Comparison of ENCODE assay signal across 10 cellular contexts in the genomic region with DNA sequence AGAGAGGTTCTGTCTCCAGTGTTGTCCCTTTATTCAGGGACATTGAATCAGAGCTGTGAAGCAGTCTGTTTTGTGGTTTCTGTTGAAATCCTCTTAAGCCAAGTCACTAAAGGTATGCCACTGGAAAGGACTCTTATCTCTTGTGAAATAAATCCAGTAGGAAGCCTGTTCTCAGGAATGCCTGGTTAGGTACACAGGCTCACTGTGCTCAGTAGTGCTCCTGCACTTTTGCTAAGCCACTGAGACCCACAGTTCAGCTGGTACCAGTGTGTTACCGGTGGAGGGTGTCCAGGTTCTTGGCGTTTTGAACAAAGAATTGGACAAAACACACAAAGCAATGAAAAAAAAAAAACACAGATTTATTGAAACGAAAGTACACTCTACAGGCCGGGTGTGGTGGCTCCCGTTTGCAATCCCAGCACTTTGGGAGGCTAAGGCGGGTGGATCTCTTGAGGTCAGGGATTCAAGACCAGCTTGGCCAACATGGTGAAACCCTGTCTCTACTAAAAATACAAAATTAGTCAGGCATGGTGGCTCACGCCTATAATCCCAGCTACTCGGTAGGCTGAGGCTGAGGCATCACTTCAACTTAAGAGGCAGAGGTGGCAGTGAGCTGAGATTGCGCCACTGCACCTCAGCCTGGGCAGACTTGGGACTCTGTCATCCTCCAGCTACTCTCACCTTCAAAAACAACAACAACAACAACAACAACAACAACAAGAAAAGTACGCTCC.
DNase-seq lines count a peak whose midpoint lies in the region; ATAC-seq and TF ChIP-seq lines count a peak whose summit lies in the region.
"Had no signal": no experiment of that assay in that cellular context is flagged by ENCODE, and none has a peak within 500 bp of the region (broad histone marks: within the 10 kb centered on the region; RNA-seq: fewer than 3 reads in every experiment).

No MANE protein-coding gene starts in this region.

- H3K27me3 ChIP-seq in CD4-positive, CD25-positive, alpha-beta regulatory T cell (ENCODE audit: control insufficient read depth, insufficient read depth, low read length): no peaks in the 10 kb centered on the region

- peak overlapping the region in 2 of 3 donors; percentile 12 to 69 for H3K27ac Mint-ChIP-seq in CD4-positive, CD25-positive, alpha-beta regulatory T cell
- peak overlapping the region; percentile 25 for H3K27ac Mint-ChIP-seq in central memory CD8-positive, alpha-beta T cell (ENCODE audit: low read depth)

- 82 to 91% methylated on average over 5 to 10 of the region's 10 CpGs for WGBS in mesodermal cell (ENCODE audit: insufficient coverage in 2 of 2), 2 experiments

- ATAC-seq in CD4-positive, CD25-positive, alpha-beta regulatory T cell (ENCODE audit: low read depth in 2 of 2): no peak
- no peak for ATAC-seq in central memory CD8-positive, alpha-beta T cell (replicated peaks; ENCODE audit: extremely low read depth, poor library complexity, severe bottlenecking)
- ATAC-seq in HG03469 (IDR thresholded peaks at IDR 0.05; ENCODE audit: unreplicated experiment) (no peak), HG03108 (IDR thresholded peaks at IDR 0.05; ENCODE audit: unreplicated experiment) (no peak)

- H3K36me3 ChIP-seq in CD4-positive, CD25-positive, alpha-beta regulatory T cell (ENCODE audit: control insufficient read depth, insufficient read depth, low read length): no peaks in the 10 kb centered on the region
- no peaks in the 10 kb centered on the region for H3K36me3 ChIP-seq in mesodermal cell (ENCODE audit: control insufficient read depth, insufficient read depth, low read length)

- H3K36me3 Mint-ChIP-seq in CD4-positive, CD25-positive, alpha-beta regulatory T cell: no peaks in the 10 kb centered on the region
- H3K36me3 Mint-ChIP-seq in central memory CD8-positive, alpha-beta T cell (ENCODE audit: insufficient read depth): peaks cover 5% of the 10 kb centered on the region

- no peaks in the 10 kb centered on the region for H3K9me3 Mint-ChIP-seq in CD4-positive, CD25-positive, alpha-beta regulatory T cell
- no peaks in the 10 kb centered on the region for H3K9me3 Mint-ChIP-seq in central memory CD8-positive, alpha-beta T cell

- peaks cover 41% of the 10 kb centered on the region for H3K4me1 ChIP-seq in CD4-positive, CD25-positive, alpha-beta regulatory T cell (ENCODE audit: control insufficient read depth, insufficient read depth, low read length, poor library complexity, severe bottlenecking)
- H3K4me1 ChIP-seq in mesodermal cell (ENCODE audit: control insufficient read depth, insufficient read depth, low read length, poor library complexity, severe bottlenecking): peaks cover 77% of the 10 kb centered on the region

- no peaks in the 10 kb centered on the region for H3K9me3 ChIP-seq in CD4-positive, CD25-positive, alpha-beta regulatory T cell (ENCODE audit: control insufficient read depth in 2 of 2, low read length in 2 of 2)
- peaks cover 11% of the 10 kb centered on the region for H3K9me3 ChIP-seq in mesodermal cell (ENCODE audit: control insufficient read depth, low read length)

- no peak overlapping the region for H3K4me3 ChIP-seq in CD4-positive, CD25-positive, alpha-beta regulatory T cell (ENCODE audit: low read depth, low read length)
- H3K4me3 ChIP-seq in mesodermal cell (ENCODE audit: extremely low read depth, insufficient read depth, low read length, poor library complexity, severe bottlenecking): no peak overlapping the region
- H3K4me3 ChIP-seq in coronary artery: no peak overlapping the region

- peak overlapping the region in 1 of 4 donors; percentile 41 for H3K4me3 Mint-ChIP-seq in CD4-positive, CD25-positive, alpha-beta regulatory T cell
- peak overlapping the region; percentile 20 for H3K4me3 Mint-ChIP-seq in central memory CD8-positive, alpha-beta T cell

- H3K4me1 Mint-ChIP-seq in CD4-positive, CD25-positive, alpha-beta regulatory T cell: peaks cover 42 to 92% (median 68%) of the 10 kb centered on the region in 4 donors
- peaks cover 86% of the 10 kb centered on the region for H3K4me1 Mint-ChIP-seq in central memory CD8-positive, alpha-beta T cell

- no peak for DNase-seq in CD4-positive, CD25-positive, alpha-beta regulatory T cell
- DNase-seq in LHCN-M2 (ENCODE audit: low read depth) (peak; percentile 36), coronary artery (ENCODE audit: low spot score) (no peak), NCI-H1105 treated with DMSO at 0.1 percent for 48 hours (lab: John Stamatoyannopoulos, UW) (no peak)
- no peak for DNase-seq in central memory CD8-positive, alpha-beta T cell (ENCODE audit: low spot score in 2 of 2)
- DNase-seq: activated CD8-positive, alpha-beta memory T cell treated with anti-CD3 and anti-CD28 coated beads for 24 hours; DMS53 had no signal

- no peak overlapping the region for H3K27ac ChIP-seq in CD4-positive, CD25-positive, alpha-beta regulatory T cell (ENCODE audit: insufficient read depth, low read length, poor library complexity, severe bottlenecking)
- H3K27ac ChIP-seq in mesodermal cell (ENCODE audit: low read depth, low read length, severe bottlenecking) (peak overlapping the region; percentile 55), coronary artery (no peak overlapping the region)

- no peaks in the 10 kb centered on the region for H3K27me3 Mint-ChIP-seq in CD4-positive, CD25-positive, alpha-beta regulatory T cell
- H3K27me3 Mint-ChIP-seq in central memory CD8-positive, alpha-beta T cell: no peaks in the 10 kb centered on the region

- no peak for TF ChIP-seq CTCF in coronary artery (IDR thresholded peaks at IDR 0.05)
